ENCODE assay signal across 8 cellular contexts in the genomic region with DNA sequence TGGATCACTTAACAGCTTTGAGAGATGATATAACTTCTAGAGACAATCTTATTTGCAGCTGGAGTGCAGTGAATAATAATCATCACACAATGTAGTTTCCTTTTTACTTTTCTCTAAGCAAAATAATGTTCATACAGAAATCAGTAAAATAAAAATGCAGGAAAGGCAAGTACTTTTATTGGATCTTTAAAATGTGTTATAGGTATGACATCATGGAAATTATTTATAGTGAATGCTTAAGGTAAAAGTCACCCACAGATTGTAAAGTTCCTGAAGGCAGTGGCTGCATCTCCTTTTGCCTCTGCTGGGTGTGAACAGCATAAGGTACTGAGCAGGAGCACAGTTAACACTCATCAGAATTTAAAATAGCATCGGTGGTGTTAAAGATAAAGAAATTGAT.
"Had no signal": no experiment of that assay in that cellular context is flagged by ENCODE, and none has a peak within 500 bp of the region (broad histone marks: within the 10 kb centered on the region; RNA-seq: fewer than 3 reads in every experiment).

No MANE protein-coding gene starts in this region.

- H3K4me3 ChIP-seq: GM23338, K562 had no signal

- ATAC-seq: GM23338, K562 had no signal

- DNase-seq: H9, HCEC 1CT, HFFc6, IMR-90, KG1 had no signal

- H3K27ac ChIP-seq: HL-60 had no signal

- H3K9me3 Mint-ChIP-seq: GM23338, H9, HFFc6 had no signal

- H3K4me3 Mint-ChIP-seq: GM23338, H9, HFFc6 had no signal

- H3K27ac Mint-ChIP-seq: HFFc6 had no signal
